Comparison of ENCODE assay signal across 32 cellular contexts in genomic region chr17:42034059-42034458, GRCh38. TPM values are rescaled to one million over a fixed set of nuclear protein-coding genes. Genes with fewer than 3 reads are reported as not detected.
DNase-seq lines count a peak whose midpoint lies in the region; ATAC-seq and TF ChIP-seq lines count a peak whose summit lies in the region.
"Had no signal": no experiment of that assay in that cellular context is flagged by ENCODE, and none has a peak within 500 bp of the region (broad histone marks: within the 10 kb centered on the region; RNA-seq: fewer than 3 reads in every experiment).

No MANE protein-coding gene starts in this region.

- no peak overlapping the region for H3K9ac ChIP-seq in BLaER1 treated with 17β-estradiol and CSF1 and Interleukin-3, amounts not matched to agents 10 nM and 100 nM
- no peak overlapping the region for H3K9ac ChIP-seq in MM.1S (ENCODE audit: low read length)
- H3K9ac ChIP-seq: GM23248, SK-N-SH had no signal

- no peaks in the 10 kb centered on the region for H3K79me2 ChIP-seq in MM.1S (ENCODE audit: low read length)

- H3K4me1 ChIP-seq in BLaER1 treated with 17β-estradiol and CSF1 and Interleukin-3, amounts not matched to agents 10 nM and 100 nM: peaks cover 0 to 17% (median 14%) of the 10 kb centered on the region in 10 experiments; a peak in 16 of 20 replicates
- H3K4me1 ChIP-seq in MM.1S (ENCODE audit: low read length): peaks cover 6% of the 10 kb centered on the region; the same call in 1 of the 2 replicates
- H3K4me1 ChIP-seq in sigmoid colon: no peaks in the 10 kb centered on the region
- H3K4me1 ChIP-seq: A549, colonic mucosa, lower lobe of right lung, psoas muscle, tibial artery had no signal

- H3K27me3 ChIP-seq in BLaER1 treated with 17β-estradiol and CSF1 and Interleukin-3, amounts not matched to agents 10 nM and 100 nM: peaks cover 0 to 11% (median 7%) of the 10 kb centered on the region in 11 experiments; a peak in 9 of 22 replicates
- H3K27me3 ChIP-seq in MM.1S (replicated peaks; ENCODE audit: insufficient read depth, low read length): no peaks in the 10 kb centered on the region
- peaks cover 0 to 28% (median 20%) of the 10 kb centered on the region in 3 donors for H3K27me3 ChIP-seq in sigmoid colon
- H3K27me3 ChIP-seq: cardiac muscle cell, colonic mucosa had no signal

- peak; percentile 35 for DNase-seq in activated CD4-positive, alpha-beta T cell treated with anti-CD3 and anti-CD28 coated beads for 36 hours
- no peak for DNase-seq in activated CD4-positive, alpha-beta T cell treated with anti-CD3 and anti-CD28 coated beads for 48 hours
- peak; percentile 35 for DNase-seq in MM.1S
- DNase-seq in activated CD8-positive, alpha-beta T cell treated with anti-CD3 and anti-CD28 coated beads, Interleukin-2, amount 10 ng/mL, durations not matched to agents 7 days and 5 days: peak; percentile 39
- DNase-seq in NCI-H1417 treated with DMSO at 0.1 percent for 48 hours (lab: John Stamatoyannopoulos, UW): no peak
- no peak for DNase-seq in sigmoid colon
- no peak for DNase-seq in coronary artery (ENCODE audit: low spot score)
- DNase-seq: activated T-cell treated with anti-CD3 and anti-CD28 coated beads, Interleukin-2, amount 50 U/mL, for 48 hours; AML-193; CD4-positive, alpha-beta memory T cell; colonic mucosa; effector CD8-positive, alpha-beta T cell; GM23248; hypothalamus; lower lobe of right lung; midbrain; naive thymus-derived CD4-positive, alpha-beta T cell; NCI-H510A; PC-9; psoas muscle; SK-N-SH; stimulated activated CD4-positive, alpha-beta T cell treated with anti-CD3 and anti-CD28 coated beads, Interleukin-12 subunit alpha, Interleukin-12 subunit beta, amount 100 ng/mL, for 4 hours; stimulated activated CD4-positive, alpha-beta T cell treated with anti-CD3 and anti-CD28 coated beads, Interleukin-2, amount 100 ng/mL, for 48 hours; T-helper 2 cell; tibial artery had no signal

- 38 to 49% methylated on average over 6 of the region's 6 CpGs for WGBS in sigmoid colon, 2 donors

- no peaks in the 10 kb centered on the region for H3K9me3 ChIP-seq in BLaER1 treated with 17β-estradiol and CSF1 and Interleukin-3, amounts not matched to agents 10 nM and 100 nM (replicated peaks in 1 of 11)
- no peaks in the 10 kb centered on the region for H3K9me3 ChIP-seq in MM.1S (replicated peaks; ENCODE audit: insufficient read depth, low read length)
- no peaks in the 10 kb centered on the region for H3K9me3 ChIP-seq in sigmoid colon
- H3K9me3 ChIP-seq: A549, colonic mucosa, lower lobe of right lung, psoas muscle, SK-N-SH, tibial artery had no signal

- CTCF ChIA-PET in activated CD4-positive, alpha-beta T cell treated with anti-CD3 and anti-CD28 coated beads for 36 hours (lab: Charles Lee): interaction anchor here (0.8 to 1.6 kb wide), 6 partner anchors 10 to 441 kb away, joined by 3 to 10 read pairs (median 5); partner anchors contain the start of genes DNAJC7 and NKIRAS2
- CTCF ChIA-PET in activated CD8-positive, alpha-beta T cell treated with anti-CD3 and anti-CD28 coated beads, Interleukin-2, amount 10 ng/mL, durations not matched to agents 7 days and 5 days (lab: Charles Lee): interaction anchor here (0.8 to 1.9 kb wide), 11 partner anchors 9 to 84 kb away, joined by 3 to 14 read pairs (median 4); partner anchors contain the start of genes DNAJC7 and NKIRAS2

- H3K27ac ChIP-seq in BLaER1 treated with 17β-estradiol and CSF1 and Interleukin-3, amounts not matched to agents 10 nM and 100 nM: no peak overlapping the region
- no peak overlapping the region for H3K27ac ChIP-seq in MM.1S (ENCODE audit: low read length)
- no peak overlapping the region for H3K27ac ChIP-seq in sigmoid colon
- no peak overlapping the region for H3K27ac ChIP-seq in coronary artery
- H3K27ac ChIP-seq: A549, cardiac muscle cell, colonic mucosa, GM23248, lower lobe of right lung, PC-9, psoas muscle, tibial artery had no signal

- H3K36me3 Mint-ChIP-seq in activated CD4-positive, alpha-beta T cell treated with anti-CD3 and anti-CD28 coated beads for 36 hours (ENCODE audit: low read depth): no peaks in the 10 kb centered on the region
- no peaks in the 10 kb centered on the region for H3K36me3 Mint-ChIP-seq in activated CD8-positive, alpha-beta T cell treated with anti-CD3 and anti-CD28 coated beads, Interleukin-2, amount 10 ng/mL, durations not matched to agents 7 days and 5 days (ENCODE audit: low read depth)
- H3K36me3 Mint-ChIP-seq: activated naive CD8-positive, alpha-beta T cell; CD4-positive, alpha-beta memory T cell; naive thymus-derived CD4-positive, alpha-beta T cell had no signal

- no peak overlapping the region for H3K27ac Mint-ChIP-seq in activated CD4-positive, alpha-beta T cell treated with anti-CD3 and anti-CD28 coated beads for 36 hours
- H3K27ac Mint-ChIP-seq in activated CD8-positive, alpha-beta T cell treated with anti-CD3 and anti-CD28 coated beads, Interleukin-2, amount 10 ng/mL, durations not matched to agents 7 days and 5 days: no peak overlapping the region
- H3K27ac Mint-ChIP-seq: activated naive CD8-positive, alpha-beta T cell had no signal

- peaks cover 4% of the 10 kb centered on the region for H3K4me1 Mint-ChIP-seq in activated CD4-positive, alpha-beta T cell treated with anti-CD3 and anti-CD28 coated beads for 36 hours
- H3K4me1 Mint-ChIP-seq in activated CD8-positive, alpha-beta T cell treated with anti-CD3 and anti-CD28 coated beads, Interleukin-2, amount 10 ng/mL, durations not matched to agents 7 days and 5 days (ENCODE audit: low read depth): peaks cover 8% of the 10 kb centered on the region

- POLR2A ChIA-PET in activated CD4-positive, alpha-beta T cell treated with anti-CD3 and anti-CD28 coated beads for 36 hours (lab: Charles Lee): interaction anchor here (0.6 kb wide), 2 partner anchors 336 to 709 kb away, joined by 3 to 6 read pairs; no protein-coding TSS in a partner anchor
- POLR2A ChIA-PET in activated CD8-positive, alpha-beta T cell treated with anti-CD3 and anti-CD28 coated beads, Interleukin-2, amount 10 ng/mL, durations not matched to agents 7 days and 5 days (lab: Charles Lee): interaction anchor here (0.9 kb wide), 1 partner anchor 78 kb away, joined by 4 read pairs; the partner anchor contains the start of gene DHX58

- H3K4me3 ChIP-seq in BLaER1 treated with 17β-estradiol and CSF1 and Interleukin-3, amounts not matched to agents 10 nM and 100 nM: no peak overlapping the region
- H3K4me3 ChIP-seq in MM.1S (ENCODE audit: low read length): no peak overlapping the region
- no peak overlapping the region for H3K4me3 ChIP-seq in sigmoid colon
- H3K4me3 ChIP-seq in coronary artery: no peak overlapping the region
- H3K4me3 ChIP-seq: A549, cardiac muscle cell, colonic mucosa, GM23248, lower lobe of right lung, PC-9, psoas muscle, tibial artery had no signal

- no peaks in the 10 kb centered on the region for H3K9me3 Mint-ChIP-seq in activated CD4-positive, alpha-beta T cell treated with anti-CD3 and anti-CD28 coated beads for 36 hours (ENCODE audit: low read depth)
- no peaks in the 10 kb centered on the region for H3K9me3 Mint-ChIP-seq in activated CD8-positive, alpha-beta T cell treated with anti-CD3 and anti-CD28 coated beads, Interleukin-2, amount 10 ng/mL, durations not matched to agents 7 days and 5 days (ENCODE audit: insufficient read depth)
- H3K9me3 Mint-ChIP-seq: CD4-positive, alpha-beta memory T cell; naive thymus-derived CD4-positive, alpha-beta T cell had no signal

- H4K20me1 ChIP-seq in BLaER1 treated with 17β-estradiol and CSF1 and Interleukin-3, amounts not matched to agents 10 nM and 100 nM: no peaks in the 10 kb centered on the region
- no peaks in the 10 kb centered on the region for H4K20me1 ChIP-seq in MM.1S (ENCODE audit: insufficient read depth, low read length)

- no peak for TF ChIP-seq POLR2A in sigmoid colon (IDR thresholded peaks at IDR 0.05)

- H3F3A ChIP-seq in MM.1S (ENCODE audit: insufficient read depth, low read length): no peaks in the 10 kb centered on the region

- no peak overlapping the region for H2AFZ ChIP-seq in MM.1S (ENCODE audit: low read length)
- H2AFZ ChIP-seq: GM23248, PC-9 had no signal

- peak overlapping the region in 10 of 11 experiments; percentile 31 to 67 (median 60); a peak in 19 of 22 replicates for H3K4me2 ChIP-seq in BLaER1 treated with 17β-estradiol and CSF1 and Interleukin-3, amounts not matched to agents 10 nM and 100 nM
- no peak overlapping the region for H3K4me2 ChIP-seq in MM.1S (ENCODE audit: low read depth, low read length)
- H3K4me2 ChIP-seq: A549, PC-9, SK-N-SH had no signal

- ATAC-seq in activated CD4-positive, alpha-beta T cell treated with anti-CD3 and anti-CD28 coated beads for 36 hours: peak; percentile 58
- ATAC-seq in activated CD8-positive, alpha-beta T cell treated with anti-CD3 and anti-CD28 coated beads, Interleukin-2, amount 10 ng/mL, durations not matched to agents 7 days and 5 days: peak; percentile 30
- ATAC-seq: A549; activated CD4-positive, CD25-positive, alpha-beta regulatory T cell treated with anti-CD3 and anti-CD28 coated beads, Interleukin-2, amount 50 U/mL, for 24 hours; lower lobe of right lung; naive thymus-derived CD4-positive, alpha-beta T cell; psoas muscle; Right ventricle myocardium inferior; sciatic nerve had no signal

- H3K36me3 ChIP-seq in BLaER1 treated with 17β-estradiol and CSF1 and Interleukin-3, amounts not matched to agents 10 nM and 100 nM: no peaks in the 10 kb centered on the region
- H3K36me3 ChIP-seq in MM.1S (replicated peaks; ENCODE audit: insufficient read depth, low read length) (no peaks in the 10 kb centered on the region), sigmoid colon (no peaks in the 10 kb centered on the region)
- H3K36me3 ChIP-seq: cardiac muscle cell, colonic mucosa, lower lobe of right lung, tibial artery had no signal

- no peak for TF ChIP-seq EP300 in sigmoid colon (IDR thresholded peaks at IDR 0.05)

- H3K9me2 ChIP-seq in MM.1S (replicated peaks; ENCODE audit: insufficient read depth, low read length): no peaks in the 10 kb centered on the region
- H3K9me2 ChIP-seq: SK-N-SH had no signal

- TF ChIP-seq CTCF in MM.1S (IDR thresholded peaks at IDR 0.05; ENCODE audit: low read length): no peak
- TF ChIP-seq CTCF in sigmoid colon (IDR thresholded peaks at IDR 0.05): no peak
- TF ChIP-seq CTCF in coronary artery (IDR thresholded peaks at IDR 0.05): no peak

- H3K4me3 Mint-ChIP-seq in activated CD4-positive, alpha-beta T cell treated with anti-CD3 and anti-CD28 coated beads for 36 hours: no peak overlapping the region
- H3K4me3 Mint-ChIP-seq in activated CD8-positive, alpha-beta T cell treated with anti-CD3 and anti-CD28 coated beads, Interleukin-2, amount 10 ng/mL, durations not matched to agents 7 days and 5 days: no peak overlapping the region
- H3K4me3 Mint-ChIP-seq: activated naive CD8-positive, alpha-beta T cell had no signal

- intact Hi-C loops in activated CD4-positive, alpha-beta T cell treated with anti-CD3 and anti-CD28 coated beads for 36 hours (cut with DNase I, micrococcal nuclease): no loop called here
- intact Hi-C loops in sigmoid colon (cut with DNase I): no loop called here

- H3K27me3 Mint-ChIP-seq in activated CD4-positive, alpha-beta T cell treated with anti-CD3 and anti-CD28 coated beads for 36 hours: peaks cover 2% of the 10 kb centered on the region
- H3K27me3 Mint-ChIP-seq in activated CD8-positive, alpha-beta T cell treated with anti-CD3 and anti-CD28 coated beads, Interleukin-2, amount 10 ng/mL, durations not matched to agents 7 days and 5 days (ENCODE audit: low read depth): peaks cover 4% of the 10 kb centered on the region

RNA-seq across cellular contexts. Expression of gene NKIRAS2, which starts 14.2 kb away (rescaled TPM):
- 10 to 100 TPM; 16.3 to 17.2 TPM for total RNA-seq in activated CD4-positive, alpha-beta T cell treated with anti-CD3 and anti-CD28 coated beads for 36 hours
- 10 to 100 TPM; 25.7 to 26.2 TPM for total RNA-seq in activated CD8-positive, alpha-beta T cell treated with anti-CD3 and anti-CD28 coated beads, Interleukin-2, amount 10 ng/mL, durations not matched to agents 7 days and 5 days
- total RNA-seq in sigmoid colon: 10 to 100 TPM; 28.5 to 35.4 (median 30.8) TPM
- polyA plus RNA-seq in sigmoid colon: 10 to 100 TPM; 32.6 to 34.8 (median 34.2) TPM

RNA-seq across cellular contexts. Expression of gene C17orf113, which starts 16.3 kb away (rescaled TPM):
- total RNA-seq in activated CD4-positive, alpha-beta T cell treated with anti-CD3 and anti-CD28 coated beads for 36 hours: under 1 TPM; 0.19 to 0.32 TPM
- total RNA-seq in activated CD8-positive, alpha-beta T cell treated with anti-CD3 and anti-CD28 coated beads, Interleukin-2, amount 10 ng/mL, durations not matched to agents 7 days and 5 days: under 1 TPM; 0.16 to 0.24 TPM
- total RNA-seq in sigmoid colon: under 1 TPM; 0.27 to 0.71 (median 0.39) TPM
- polyA plus RNA-seq in sigmoid colon: under 1 TPM; 0.23 to 0.66 (median 0.60) TPM
- total RNA-seq: GM23248 had no signal
- polyA plus RNA-seq: GM23248 had no signal

RNA-seq across cellular contexts. Expression of gene DNAJC7, which starts 16.8 kb away (rescaled TPM):
- 10 to 100 TPM; 86.6 to 94.8 TPM for total RNA-seq in activated CD4-positive, alpha-beta T cell treated with anti-CD3 and anti-CD28 coated beads for 36 hours
- total RNA-seq in activated CD8-positive, alpha-beta T cell treated with anti-CD3 and anti-CD28 coated beads, Interleukin-2, amount 10 ng/mL, durations not matched to agents 7 days and 5 days: 10 to 100 TPM; 86.1 to 99.8 TPM
- total RNA-seq in sigmoid colon: 10 to 100 TPM; 46.7 to 57.1 (median 49.6) TPM
- 10 to 100 TPM; 90.1 to 91.6 (median 90.1) TPM for polyA plus RNA-seq in sigmoid colon

Comparison
In these comparisons a context has a peak if more than half of its experiments do, and no peak if none do; other contexts are left out.
1. DNase-seq: peak in activated CD4-positive, alpha-beta T cell treated with anti-CD3 and anti-CD28 coated beads for 36 hours (single experiment), MM.1S (single experiment) and activated CD8-positive, alpha-beta T cell treated with anti-CD3 and anti-CD28 coated beads, Interleukin-2, amount 10 ng/mL, durations not matched to agents 7 days and 5 days (single experiment); none in activated CD4-positive, alpha-beta T cell treated with anti-CD3 and anti-CD28 coated beads for 48 hours (single experiment), NCI-H1417 treated with DMSO at 0.1 percent for 48 hours (single experiment), sigmoid colon (single experiment) and coronary artery (single experiment).